Comparison of ENCODE assay signal across 15 cellular contexts in the genomic region with DNA sequence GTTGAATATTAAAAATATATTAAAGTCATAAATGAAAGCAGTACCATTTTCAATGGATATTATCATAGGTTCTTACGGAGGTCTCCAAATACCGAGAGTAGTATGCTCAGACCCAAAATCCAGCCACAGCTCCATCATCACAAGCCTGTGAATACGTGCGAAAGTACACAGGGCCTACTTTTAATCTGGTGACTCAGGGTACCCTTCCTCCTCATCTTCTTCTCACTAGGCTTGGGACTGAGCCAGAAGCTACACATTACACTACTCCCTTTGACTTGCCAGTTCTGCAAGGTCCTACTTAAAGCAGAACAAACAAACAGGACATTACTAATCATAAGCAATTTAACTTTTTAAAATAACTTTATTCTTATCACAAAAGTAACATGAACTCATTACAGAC. TPM values are rescaled to one million over a fixed set of nuclear protein-coding genes. Genes with fewer than 3 reads are reported as not detected.
DNase-seq lines count a peak whose midpoint lies in the region; TF ChIP-seq lines count a peak whose summit lies in the region.
"Had no signal": no experiment of that assay in that cellular context is flagged by ENCODE, and none has a peak within 500 bp of the region (broad histone marks: within the 10 kb centered on the region; RNA-seq: fewer than 3 reads in every experiment).

No MANE protein-coding gene starts in this region.

- H3K36me3 ChIP-seq in effector memory CD4-positive, alpha-beta T cell (ENCODE audit: control insufficient read depth, insufficient read depth, low read length), result peaks cover 3% of the 10 kb centered on the region

- H3K27me3 ChIP-seq in dorsolateral prefrontal cortex, result no peaks in the 10 kb centered on the region
- H3K27me3 ChIP-seq in effector memory CD4-positive, alpha-beta T cell (replicated peaks; ENCODE audit: control insufficient read depth, insufficient read depth, low read length, poor library complexity, severe bottlenecking), result no peaks in the 10 kb centered on the region

- H3K4me3 ChIP-seq in retinal pigment epithelial cell (ENCODE audit: low read length) (no peak overlapping the region), dorsolateral prefrontal cortex (no peak overlapping the region)
- H3K4me3 ChIP-seq in effector memory CD4-positive, alpha-beta T cell (ENCODE audit: insufficient read depth, low read depth, low read length, poor library complexity, severe bottlenecking), result no peak overlapping the region

- intact Hi-C loops in dorsolateral prefrontal cortex (cut with DNase I), result no loop called here

- peaks cover 11% of the 10 kb centered on the region for H3K4me1 ChIP-seq in effector memory CD4-positive, alpha-beta T cell (ENCODE audit: control insufficient read depth, insufficient read depth, low read length, poor library complexity, severe bottlenecking)

- TF ChIP-seq CTCF in retinal pigment epithelial cell (conservative IDR thresholded peaks at IDR 0.05; ENCODE audit: low read depth, low read length), result no peak
- no peak for TF ChIP-seq CTCF in dorsolateral prefrontal cortex (IDR thresholded peaks at IDR 0.05 in 54 of 56, conservative IDR thresholded peaks at IDR 0.05 in 2 of 56; ENCODE audit: low read depth in 1 of 56, partially characterized antibody in 56 of 56)

- DNase-seq in Daoy (ENCODE audit: low read depth), result peak; percentile 88
- DNase-seq in M059J (ENCODE audit: low read depth), result peak; percentile 93
- DNase-seq in epithelial cell of prostate (ENCODE audit: low read depth, low spot score), result peak; percentile 69
- peak; percentile 43 for DNase-seq in retinal pigment epithelial cell (ENCODE audit: low read depth)
- DNase-seq in dorsolateral prefrontal cortex, result no peak
- no peak for DNase-seq in activated CD4-positive, alpha-beta T cell treated with anti-CD3 and anti-CD28 coated beads, Interleukin-2, amount 50 U/mL, for 1 hour
- no peak for DNase-seq in effector memory CD4-positive, alpha-beta T cell
- no peak for DNase-seq in HT-29 (ENCODE audit: low spot score)
- DNase-seq: activated T-cell treated with anti-CD3 and anti-CD28 coated beads for 4 hours; central memory CD4-positive, alpha-beta T cell; H9; KBM-7; NCI-H2171; occipital lobe; stimulated activated naive CD8-positive, alpha-beta T cell treated with anti-CD3 and anti-CD28 coated beads, Interleukin-15, Interleukin-2, amounts not matched to agents 100 U/mL and 50 U/mL, for 24 hours had no signal

- no peaks in the 10 kb centered on the region for H3K9me3 ChIP-seq in effector memory CD4-positive, alpha-beta T cell (ENCODE audit: control insufficient read depth, low read length)

- peak overlapping the region; percentile 62 for H3K27ac ChIP-seq in epithelial cell of prostate
- no peak overlapping the region for H3K27ac ChIP-seq in dorsolateral prefrontal cortex
- no peak overlapping the region for H3K27ac ChIP-seq in effector memory CD4-positive, alpha-beta T cell (ENCODE audit: insufficient read depth, low read length, poor library complexity, severe bottlenecking)

RNA-seq across cellular contexts. Expression of a gene that starts 7.6 kb away (rescaled TPM):
- 13.2 and 15.8 TPM in 2 replicates for total RNA-seq in Daoy (2014; rRNA removed; shearing (Covaris generic))
- total RNA-seq in M059J (2014; rRNA removed; shearing (Covaris generic)), result 27.0 and 33.4 TPM in 2 replicates
- total RNA-seq in dorsolateral prefrontal cortex, result 10 to 100 TPM; 14.5 to 24.0 (median 19.2) TPM
- 8.9 and 11.6 TPM in 2 replicates for total RNA-seq in HT-29 (2014; rRNA removed; shearing (Covaris generic))

Comparison
In these comparisons a context has a peak if more than half of its experiments do, and no peak if none do; other contexts are left out.
1. DNase-seq: peak in Daoy (single experiment), M059J (single experiment), epithelial cell of prostate (single experiment) and retinal pigment epithelial cell (single experiment); none in dorsolateral prefrontal cortex (0 of 10), activated CD4-positive, alpha-beta T cell treated with anti-CD3 and anti-CD28 coated beads, Interleukin-2, amount 50 U/mL, for 1 hour (single experiment), effector memory CD4-positive, alpha-beta T cell (0 of 3) and HT-29 (single experiment).